ENCODE assay signal across 1 cellular context in the genomic region with DNA sequence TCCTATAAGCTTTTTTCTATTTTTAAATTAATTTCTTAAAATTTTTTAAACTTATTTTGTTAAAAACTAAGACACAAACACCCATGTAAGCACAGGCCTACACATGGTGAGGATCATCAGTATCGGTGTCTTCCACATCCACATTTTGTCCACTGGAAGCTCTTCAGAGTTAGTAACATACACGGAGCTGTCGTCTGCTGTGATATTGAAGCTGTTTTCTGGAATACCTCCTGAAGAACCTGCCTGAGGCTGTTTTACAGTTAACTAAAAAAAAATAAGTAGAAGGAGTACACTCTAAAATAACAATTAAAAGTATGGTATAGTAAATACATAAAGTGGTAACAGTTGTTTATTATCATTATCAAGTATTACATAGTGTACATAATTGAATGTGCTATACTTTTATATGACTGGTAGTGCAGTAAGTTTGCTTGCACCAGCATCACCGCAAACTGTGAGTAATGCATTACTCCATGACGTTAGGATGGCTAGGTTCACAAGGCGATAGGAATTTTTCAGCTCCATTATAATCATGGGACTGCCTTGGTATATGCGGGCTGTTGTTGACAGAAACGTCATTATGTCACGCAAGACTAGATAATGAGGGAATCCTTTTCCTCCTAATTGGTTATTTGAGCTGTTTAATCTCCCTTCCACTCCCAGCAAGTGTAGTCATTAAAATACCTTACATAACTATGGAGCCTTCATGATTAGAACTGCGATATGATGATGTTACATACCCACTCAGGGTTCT.
TF ChIP-seq lines count a peak whose summit lies in the region.

No MANE protein-coding gene starts in this region.

TF ChIP-seq in K562, 482 proteins besides CTCF, POLR2A, EP300 and RAD21:
- TF ChIP-seq FOSL1 (tag; conservative IDR thresholded peaks at IDR 0.05) (0 out of 2 replicates have a peak, but pooled peaks have one; percentile 28), MECOM (CRISPR knock-in tag; IDR thresholded peaks at IDR 0.05) (peak; percentile 51; the same call in 1 of the 2 replicates), HMGN3 (IDR thresholded peaks at IDR 0.05; ENCODE audit: borderline replicate concordance, extremely low read depth, insufficient read length, low read depth, low read length) (no peak), ZNF778 (CRISPR knock-in tag; IDR thresholded peaks at IDR 0.05) (no peak), BRCA1 (IDR thresholded peaks at IDR 0.05) (no peak), BRCA1 (CRISPR knock-in tag; IDR thresholded peaks at IDR 0.05) (no peak), NR3C1 (CRISPR knock-in tag; IDR thresholded peaks at IDR 0.05) (no peak), CAMTA2 (CRISPR knock-in tag; conservative IDR thresholded peaks at IDR 0.05) (no peak)
- TF ChIP-seq, protein P1, sequence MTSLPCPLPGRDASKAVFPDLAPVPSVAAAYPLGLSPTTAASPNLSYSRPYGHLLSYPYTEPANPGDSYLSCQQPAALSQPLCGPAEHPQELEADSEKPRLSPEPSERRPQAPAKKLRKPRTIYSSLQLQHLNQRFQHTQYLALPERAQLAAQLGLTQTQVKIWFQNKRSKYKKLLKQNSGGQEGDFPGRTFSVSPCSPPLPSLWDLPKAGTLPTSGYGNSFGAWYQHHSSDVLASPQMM (CRISPR knock-in tag; IDR thresholded peaks at IDR 0.05): no peak
